ENCODE assay signal across 14 cellular contexts in the genomic region with DNA sequence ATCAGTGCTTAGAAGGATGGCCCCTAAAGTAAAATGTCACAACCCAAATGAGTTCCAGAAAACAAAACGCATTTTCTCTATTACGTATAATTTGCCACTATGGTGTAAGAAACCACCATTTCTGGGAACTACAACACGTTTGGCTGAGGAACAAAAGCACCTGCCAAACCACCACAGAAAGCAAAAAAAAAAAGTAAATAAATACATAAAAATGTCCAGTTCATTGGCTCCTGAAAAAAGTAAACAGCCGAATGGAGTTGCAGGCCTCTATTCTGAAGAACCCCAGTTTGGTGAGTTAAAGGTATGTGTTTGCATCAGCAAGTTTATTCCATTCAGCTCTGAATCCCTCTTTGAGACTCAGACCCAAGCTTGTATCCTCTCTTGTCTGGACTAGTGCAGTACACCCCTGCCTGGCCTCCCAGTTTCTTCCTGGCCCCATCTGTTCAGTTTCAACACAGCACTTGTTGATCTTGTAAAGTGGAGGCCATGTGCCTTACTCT. TPM values are rescaled to one million over a fixed set of nuclear protein-coding genes. Genes with fewer than 3 reads are reported as not detected.
DNase-seq lines count a peak whose midpoint lies in the region; ATAC-seq lines count a peak whose summit lies in the region.
"Had no signal": no experiment of that assay in that cellular context is flagged by ENCODE, and none has a peak within 500 bp of the region (broad histone marks: within the 10 kb centered on the region; RNA-seq: fewer than 3 reads in every experiment).

No MANE protein-coding gene starts in this region.

- H3K4me3 Mint-ChIP-seq in stimulated activated naive CD8-positive, alpha-beta T cell treated with anti-CD3 and anti-CD28 coated beads, Interleukin-15, Interleukin-2, amounts not matched to agents 100 ng/mL and 50 ng/mL, for 24 hours = no peak overlapping the region
- H3K4me3 Mint-ChIP-seq in stimulated activated naive CD8-positive, alpha-beta T cell treated with anti-CD3 and anti-CD28 coated beads, Interleukin-15, amount 100 ng/mL, for 72 hours = no peak overlapping the region
- H3K4me3 Mint-ChIP-seq in naive thymus-derived CD8-positive, alpha-beta T cell = no peak overlapping the region
- H3K4me3 Mint-ChIP-seq: activated naive CD8-positive, alpha-beta T cell had no signal

- in situ Hi-C loops in G401 (cut with HindIII; ENCODE audit: low sequenced_read_pairs) = no loop called here

- POLR2A ChIA-PET in naive thymus-derived CD8-positive, alpha-beta T cell (lab: Charles Lee) = no interaction called here

- no peak for ATAC-seq in stimulated activated naive CD8-positive, alpha-beta T cell treated with anti-CD3 and anti-CD28 coated beads, Interleukin-15, amount 100 ng/mL, for 72 hours
- ATAC-seq in naive thymus-derived CD8-positive, alpha-beta T cell = no peak

- DNase-seq in stimulated activated naive CD8-positive, alpha-beta T cell treated with anti-CD3 and anti-CD28 coated beads, Interleukin-15, amount 100 ng/mL, for 72 hours = no peak
- DNase-seq in RPMI8226 (peak; percentile 70), fibroblast of peridontal ligament (ENCODE audit: extremely low read depth) (peak; percentile 36), kidney tubule cell (ENCODE audit: low spot score) (no peak), G401 (ENCODE audit: low spot score) (no peak), SIG-M5 treated with dmso at 0.1 percent for 504 hours (lab: John Stamatoyannopoulos, UW; ENCODE audit: unreplicated experiment) (no peak)
- DNase-seq in naive thymus-derived CD8-positive, alpha-beta T cell = no peak
- DNase-seq: central memory CD4-positive, alpha-beta T cell; DND-41; NCI-H2107; NK-92 treated with Interleukin-12 subunit alpha and Interleukin-12 subunit beta, amount 100 ng/mL, for 24 hours; SJCRH30 had no signal

- peak overlapping the region; percentile 72 for H3K27ac Mint-ChIP-seq in stimulated activated naive CD8-positive, alpha-beta T cell treated with anti-CD3 and anti-CD28 coated beads, Interleukin-15, Interleukin-2, amounts not matched to agents 100 ng/mL and 50 ng/mL, for 24 hours
- peak overlapping the region in 1 of 2 donors; percentile 84 for H3K27ac Mint-ChIP-seq in stimulated activated naive CD8-positive, alpha-beta T cell treated with anti-CD3 and anti-CD28 coated beads, Interleukin-15, amount 100 ng/mL, for 72 hours
- peak overlapping the region in 3 of 10 donors; percentile 42 to 84 (median 72) for H3K27ac Mint-ChIP-seq in naive thymus-derived CD8-positive, alpha-beta T cell
- H3K27ac Mint-ChIP-seq: activated naive CD8-positive, alpha-beta T cell had no signal

- H3K27me3 Mint-ChIP-seq in stimulated activated naive CD8-positive, alpha-beta T cell treated with anti-CD3 and anti-CD28 coated beads, Interleukin-15, Interleukin-2, amounts not matched to agents 100 ng/mL and 50 ng/mL, for 24 hours = no peaks in the 10 kb centered on the region
- H3K27me3 Mint-ChIP-seq in stimulated activated naive CD8-positive, alpha-beta T cell treated with anti-CD3 and anti-CD28 coated beads, Interleukin-15, amount 100 ng/mL, for 72 hours = no peaks in the 10 kb centered on the region
- H3K27me3 Mint-ChIP-seq in naive thymus-derived CD8-positive, alpha-beta T cell = no peaks in the 10 kb centered on the region
- H3K27me3 Mint-ChIP-seq: activated naive CD8-positive, alpha-beta T cell had no signal

- peaks cover 32% of the 10 kb centered on the region for H3K36me3 Mint-ChIP-seq in stimulated activated naive CD8-positive, alpha-beta T cell treated with anti-CD3 and anti-CD28 coated beads, Interleukin-15, Interleukin-2, amounts not matched to agents 100 ng/mL and 50 ng/mL, for 24 hours (ENCODE audit: low read depth)
- peaks cover 4 to 30% (median 19%) of the 10 kb centered on the region in 3 donors for H3K36me3 Mint-ChIP-seq in naive thymus-derived CD8-positive, alpha-beta T cell

- H3K9me3 Mint-ChIP-seq in stimulated activated naive CD8-positive, alpha-beta T cell treated with anti-CD3 and anti-CD28 coated beads, Interleukin-15, Interleukin-2, amounts not matched to agents 100 ng/mL and 50 ng/mL, for 24 hours = no peaks in the 10 kb centered on the region
- H3K9me3 Mint-ChIP-seq in stimulated activated naive CD8-positive, alpha-beta T cell treated with anti-CD3 and anti-CD28 coated beads, Interleukin-15, amount 100 ng/mL, for 72 hours = no peaks in the 10 kb centered on the region
- no peaks in the 10 kb centered on the region for H3K9me3 Mint-ChIP-seq in naive thymus-derived CD8-positive, alpha-beta T cell

- peaks cover 75% of the 10 kb centered on the region for H3K4me1 Mint-ChIP-seq in stimulated activated naive CD8-positive, alpha-beta T cell treated with anti-CD3 and anti-CD28 coated beads, Interleukin-15, Interleukin-2, amounts not matched to agents 100 ng/mL and 50 ng/mL, for 24 hours (ENCODE audit: low read depth)
- H3K4me1 Mint-ChIP-seq in stimulated activated naive CD8-positive, alpha-beta T cell treated with anti-CD3 and anti-CD28 coated beads, Interleukin-15, amount 100 ng/mL, for 72 hours = peaks cover 66% of the 10 kb centered on the region
- H3K4me1 Mint-ChIP-seq in naive thymus-derived CD8-positive, alpha-beta T cell = peaks cover 15 to 80% (median 35%) of the 10 kb centered on the region in 4 donors

RNA-seq across cellular contexts. Expression of a gene that starts 36.9 kb away (rescaled TPM):
- total RNA-seq in naive thymus-derived CD8-positive, alpha-beta T cell = 10 to 100 TPM; 23.6 to 24.0 TPM
- polyA plus RNA-seq in naive thymus-derived CD8-positive, alpha-beta T cell = 10 to 100 TPM in 2 of 3 donors, 1 to 10 TPM in 1; 9.3 to 21.2 (median 11.5) TPM
- total RNA-seq in G401 (2014; rRNA removed; shearing (Covaris generic)) = 3.1 and 3.8 TPM in 2 replicates

Comparison
In these comparisons a context has a peak if more than half of its experiments do, and no peak if none do; other contexts are left out.
1. DNase-seq: peak in RPMI8226 (single experiment) and fibroblast of peridontal ligament (single experiment); none in stimulated activated naive CD8-positive, alpha-beta T cell treated with anti-CD3 and anti-CD28 coated beads, Interleukin-15, amount 100 ng/mL, for 72 hours (0 of 2), naive thymus-derived CD8-positive, alpha-beta T cell (0 of 10), kidney tubule cell (single experiment), G401 (single experiment) and SIG-M5 treated with dmso at 0.1 percent for 504 hours (single experiment).